21 cellular contexts compared by ENCODE assay signal in the genomic region with DNA sequence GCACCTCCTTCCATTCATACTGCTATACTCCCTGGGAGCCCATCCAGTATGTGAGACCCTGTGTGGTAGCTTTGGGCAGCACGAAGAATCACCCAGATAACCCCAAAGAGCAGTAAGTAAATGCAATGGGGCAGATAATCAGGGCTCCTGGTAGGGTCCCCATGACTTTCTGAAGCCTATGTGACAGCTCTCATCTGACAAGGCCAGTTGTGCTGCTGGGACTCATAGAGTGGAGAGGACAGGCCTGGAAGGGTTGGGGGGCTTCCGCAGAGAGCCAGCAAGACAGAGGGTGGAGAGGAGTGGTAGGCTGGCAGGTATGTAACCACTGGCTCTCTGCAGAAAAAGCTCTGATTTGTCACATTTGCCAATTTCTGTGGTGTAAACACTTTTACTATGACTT. TPM values are rescaled to one million over a fixed set of nuclear protein-coding genes. Genes with fewer than 3 reads are reported as not detected.
DNase-seq lines count a peak whose midpoint lies in the region; ATAC-seq and TF ChIP-seq lines count a peak whose summit lies in the region.
"Had no signal": no experiment of that assay in that cellular context is flagged by ENCODE, and none has a peak within 500 bp of the region (broad histone marks: within the 10 kb centered on the region; RNA-seq: fewer than 3 reads in every experiment).

No MANE protein-coding gene starts in this region.

- H3K4me1 Mint-ChIP-seq in type B pancreatic cell (ENCODE audit: unreplicated experiment): peaks cover 4% of the 10 kb centered on the region

- no peak overlapping the region for H3K4me2 ChIP-seq in DND-41 (ENCODE audit: insufficient read depth, low read length)
- H3K4me2 ChIP-seq: BLaER1 had no signal

- H3K9me3 Mint-ChIP-seq in type B pancreatic cell: no peaks in the 10 kb centered on the region
- H3K9me3 Mint-ChIP-seq: CD4-positive, alpha-beta memory T cell; CD8-positive, alpha-beta memory T cell had no signal

- no peak overlapping the region for H3K9ac ChIP-seq in DND-41 (ENCODE audit: low read depth, low read length)
- H3K9ac ChIP-seq: BLaER1 had no signal

- DNase-seq in DND-41: no peak
- DNase-seq in coronary artery (ENCODE audit: low spot score): peak; percentile 33
- DNase-seq in type B pancreatic cell (ENCODE audit: extremely low spot score, unreplicated experiment): peak; percentile 34
- no peak for DNase-seq in NCI-H2196 treated with DMSO at 0.1 percent for 48 hours (lab: John Stamatoyannopoulos, UW; ENCODE audit: unreplicated experiment)
- no peak for DNase-seq in activated T-cell treated with anti-CD3 and anti-CD28 coated beads, Interleukin-2, amount 50 U/mL, for 1 hour
- DNase-seq: 8988T; ACHN; BE2C; C1 segment of cervical spinal cord; CD4-positive, alpha-beta memory T cell; CD4-positive, CD25-positive, alpha-beta regulatory T cell; CD8-positive, alpha-beta memory T cell; COR-L47; DMS 273 treated with DMSO at 0.1 percent for 48 hours; DMS153; DMS53; DMS79; GF-D8 had no signal

- H3K27ac ChIP-seq in DND-41 (ENCODE audit: low read length) (peak overlapping the region; percentile 21; the same call in 1 of the 2 replicates), coronary artery (no peak overlapping the region)
- H3K27ac ChIP-seq: BLaER1 had no signal

- H3K4me3 ChIP-seq in DND-41 (ENCODE audit: low read depth in 1 of 2, low read length in 2 of 2) (no peak overlapping the region), coronary artery (no peak overlapping the region)
- H3K4me3 ChIP-seq: BLaER1 had no signal

- H2AFZ ChIP-seq in DND-41 (ENCODE audit: low read depth, low read length): no peak overlapping the region

- no peak overlapping the region for H3K4me3 Mint-ChIP-seq in type B pancreatic cell
- H3K4me3 Mint-ChIP-seq: CD4-positive, alpha-beta memory T cell had no signal

- H3K27me3 ChIP-seq in DND-41 (ENCODE audit: insufficient read depth, low read length, poor library complexity): no peaks in the 10 kb centered on the region

- H3K9me3 ChIP-seq in DND-41 (ENCODE audit: insufficient read depth, low read length, severe bottlenecking): no peaks in the 10 kb centered on the region
- H3K9me3 ChIP-seq: BE2C had no signal

- no peaks in the 10 kb centered on the region for H3K4me1 ChIP-seq in DND-41 (ENCODE audit: insufficient read depth, low read length)
- H3K4me1 ChIP-seq: BE2C had no signal

- peak; percentile 16; the same call in 2 of the 3 replicates for ATAC-seq in DND-41 (ENCODE audit: insufficient read depth, low read depth)

- no peak for TF ChIP-seq CTCF in DND-41 (IDR thresholded peaks at IDR 0.05; ENCODE audit: borderline replicate concordance, extremely low read depth, low read length, poor library complexity, severe bottlenecking)
- no peak for TF ChIP-seq CTCF in coronary artery (IDR thresholded peaks at IDR 0.05)
- no peak for TF ChIP-seq CTCF in type B pancreatic cell (conservative IDR thresholded peaks at IDR 0.05)

- no peaks in the 10 kb centered on the region for H3K79me2 ChIP-seq in DND-41 (ENCODE audit: insufficient read depth, low read length)

- peaks cover 54% of the 10 kb centered on the region for H3K27me3 Mint-ChIP-seq in type B pancreatic cell

- H3K36me3 Mint-ChIP-seq in type B pancreatic cell: no peaks in the 10 kb centered on the region
- H3K36me3 Mint-ChIP-seq: CD4-positive, alpha-beta memory T cell; CD4-positive, CD25-positive, alpha-beta regulatory T cell; CD8-positive, alpha-beta memory T cell had no signal

- no peak overlapping the region for H3K27ac Mint-ChIP-seq in type B pancreatic cell
- H3K27ac Mint-ChIP-seq: CD14-positive monocyte; CD4-positive, alpha-beta memory T cell; CD4-positive, CD25-positive, alpha-beta regulatory T cell; CD8-positive, alpha-beta memory T cell had no signal

- H3K36me3 ChIP-seq in DND-41 (ENCODE audit: insufficient read depth, low read length): peaks cover 34% of the 10 kb centered on the region
- H3K36me3 ChIP-seq: BE2C, BLaER1 had no signal

- no peaks in the 10 kb centered on the region for H4K20me1 ChIP-seq in DND-41 (ENCODE audit: insufficient read depth, low read length)
- H4K20me1 ChIP-seq: BLaER1 had no signal

RNA-seq across cellular contexts. Expression of a gene that starts 3.2 kb away (rescaled TPM):
- 1.5 and 3.2 TPM in 2 replicates for total RNA-seq in type B pancreatic cell (ENCODE audit: low replicate concordance)
- total RNA-seq: A673; CD4-positive, alpha-beta memory T cell; CD4-positive, CD25-positive, alpha-beta regulatory T cell; CD8-positive, alpha-beta memory T cell had no signal

RNA-seq across cellular contexts. Expression of a gene that starts 42.3 kb away (rescaled TPM):
- 26.6 and 36.0 TPM in 2 replicates for total RNA-seq in type B pancreatic cell (ENCODE audit: low replicate concordance)

Comparison
In these comparisons a context has a peak if more than half of its experiments do, and no peak if none do; other contexts are left out.
1. DNase-seq: peak in coronary artery (single experiment) and type B pancreatic cell (single experiment); none in DND-41 (single experiment), NCI-H2196 treated with DMSO at 0.1 percent for 48 hours (single experiment) and activated T-cell treated with anti-CD3 and anti-CD28 coated beads, Interleukin-2, amount 50 U/mL, for 1 hour (single experiment).